12 cellular contexts compared by ENCODE assay signal in genomic region chr10:80473096-80473657, GRCh38. TPM values are rescaled to one million over a fixed set of nuclear protein-coding genes. Genes with fewer than 3 reads are reported as not detected.
DNase-seq lines count a peak whose midpoint lies in the region; ATAC-seq and TF ChIP-seq lines count a peak whose summit lies in the region.
"Had no signal": no experiment of that assay in that cellular context is flagged by ENCODE, and none has a peak within 500 bp of the region (broad histone marks: within the 10 kb centered on the region; RNA-seq: fewer than 3 reads in every experiment).

No MANE protein-coding gene starts in this region.

- DNase-seq in MCF 10A (ENCODE audit: unreplicated experiment) (no peak), left colon (no peak), NCI-H2171 treated with DMSO at 0.1 percent for 48 hours (lab: John Stamatoyannopoulos, UW) (no peak), AML-193 (lab: John Stamatoyannopoulos, UW) (no peak)
- DNase-seq: midbrain, NCI-H510A treated with DMSO at 0.1 percent for 48 hours had no signal

- H3K4me2 ChIP-seq in BLaER1 treated with 17β-estradiol and CSF1 and Interleukin-3, amounts not matched to agents 10 nM and 100 nM: peak overlapping the region; percentile 93 to 100 (median 99)

- intact Hi-C loops in MCF 10A (cut with micrococcal nuclease) (loop anchor here (2.0 kb wide), 1 partner anchor 18 kb away; the partner anchor contains the start of gene TSPAN14), left colon (cut with DNase I, micrococcal nuclease) (no loop called here)

- peak overlapping the region; percentile 57 to 98 (median 95) for H3K27ac Mint-ChIP-seq in IgD-negative memory B cell
- peak overlapping the region; percentile 99 for H3K27ac Mint-ChIP-seq in MCF 10A (ENCODE audit: low read depth, unreplicated experiment)

- ATAC-seq in HG02588 (IDR thresholded peaks at IDR 0.05; ENCODE audit: unreplicated experiment): no peak
- ATAC-seq in left colon: no peak

- no TSS peak for BruUV-seq in MCF 10A (replicated peaks; lab: Mats Ljungman, UMichigan)

- peaks cover 1 to 5% (median 4%) of the 10 kb centered on the region in 3 donors for H3K9me3 Mint-ChIP-seq in IgD-negative memory B cell
- peaks cover 10% of the 10 kb centered on the region for H3K9me3 Mint-ChIP-seq in MCF 10A (ENCODE audit: unreplicated experiment)

- POLR2A ChIA-PET in MCF 10A (lab: Yijun Ruan, JAX): interaction anchor here (0.7 to 11.9 kb wide), 8 partner anchors 14 to 86 kb away, joined by 3 to 205 read pairs (median 6); partner anchors contain the start of gene TSPAN14

- peaks cover 26 to 35% (median 31%) of the 10 kb centered on the region in 3 donors for H3K4me1 Mint-ChIP-seq in IgD-negative memory B cell
- H3K4me1 Mint-ChIP-seq in MCF 10A (ENCODE audit: insufficient read depth, unreplicated experiment): peaks cover 62% of the 10 kb centered on the region

- TF ChIP-seq CTCF in MCF 10A (IDR thresholded peaks at IDR 0.05; ENCODE audit: unreplicated experiment): no peak
- no peak for TF ChIP-seq CTCF in neutrophil (IDR thresholded peaks at IDR 0.05)

- peaks cover 70 to 100% (median 82%) of the 10 kb centered on the region in 10 experiments for H3K4me1 ChIP-seq in BLaER1 treated with 17β-estradiol and CSF1 and Interleukin-3, amounts not matched to agents 10 nM and 100 nM
- H3K4me1 ChIP-seq in neutrophil (ENCODE audit: control insufficient read depth in 1 of 2, insufficient read depth in 1 of 2, low read depth in 1 of 2, low read length in 1 of 2): peaks cover 23 to 43% of the 10 kb centered on the region in 2 experiments

- CTCF ChIA-PET in MCF 10A (lab: Yijun Ruan, JAX): interaction anchor here (0.9 to 33.7 kb wide), 6 partner anchors 12 to 190 kb away, joined by 3 to 923 read pairs (median 5); no protein-coding TSS in a partner anchor

- H3K27ac ChIP-seq in BLaER1 treated with 17β-estradiol and CSF1 and Interleukin-3, amounts not matched to agents 10 nM and 100 nM: peak overlapping the region; percentile 49 to 99 (median 65)
- H3K27ac ChIP-seq in neutrophil: peak overlapping the region; percentile 35
- H3K27ac ChIP-seq: tibial artery had no signal

- H3K36me3 Mint-ChIP-seq in IgD-negative memory B cell: peaks cover 10% of the 10 kb centered on the region
- peaks cover 38% of the 10 kb centered on the region for H3K36me3 Mint-ChIP-seq in MCF 10A (ENCODE audit: insufficient read depth, unreplicated experiment)

- peak overlapping the region in 3 of 4 donors; percentile 10 to 81 (median 33) for H3K4me3 Mint-ChIP-seq in IgD-negative memory B cell
- H3K4me3 Mint-ChIP-seq in MCF 10A (ENCODE audit: unreplicated experiment): peak overlapping the region; percentile 38

- H3K9me3 ChIP-seq in BLaER1 treated with 17β-estradiol and CSF1 and Interleukin-3, amounts not matched to agents 10 nM and 100 nM (replicated peaks in 1 of 11): peaks cover 0 to 38% (median 35%) of the 10 kb centered on the region in 11 experiments; a peak in 20 of 22 replicates
- H3K9me3 ChIP-seq in neutrophil: no peaks in the 10 kb centered on the region

- H3K27me3 Mint-ChIP-seq in IgD-negative memory B cell: peaks cover 2% of the 10 kb centered on the region
- no peaks in the 10 kb centered on the region for H3K27me3 Mint-ChIP-seq in MCF 10A (ENCODE audit: insufficient read depth, unreplicated experiment)

- peaks cover 87 to 100% (median 97%) of the 10 kb centered on the region in 11 experiments for H3K36me3 ChIP-seq in BLaER1 treated with 17β-estradiol and CSF1 and Interleukin-3, amounts not matched to agents 10 nM and 100 nM
- peaks cover 37% of the 10 kb centered on the region for H3K36me3 ChIP-seq in neutrophil

- H3K27me3 ChIP-seq in BLaER1 treated with 17β-estradiol and CSF1 and Interleukin-3, amounts not matched to agents 10 nM and 100 nM: no peaks in the 10 kb centered on the region
- no peaks in the 10 kb centered on the region for H3K27me3 ChIP-seq in neutrophil
- H3K27me3 ChIP-seq: tibial artery had no signal

- peaks cover 44 to 100% (median 94%) of the 10 kb centered on the region in 11 experiments for H4K20me1 ChIP-seq in BLaER1 treated with 17β-estradiol and CSF1 and Interleukin-3, amounts not matched to agents 10 nM and 100 nM

- peak overlapping the region in 5 of 10 experiments; percentile 12 to 34 (median 20); a peak in 5 of 20 replicates for H3K4me3 ChIP-seq in BLaER1 treated with 17β-estradiol and CSF1 and Interleukin-3, amounts not matched to agents 10 nM and 100 nM
- H3K4me3 ChIP-seq in neutrophil (ENCODE audit: low read depth in 1 of 2, low read length in 1 of 2): no peak overlapping the region
- H3K4me3 ChIP-seq: K562, tibial artery had no signal

- H3K9ac ChIP-seq in BLaER1 treated with 17β-estradiol and CSF1 and Interleukin-3, amounts not matched to agents 10 nM and 100 nM: peak overlapping the region; percentile 25 to 79 (median 54); a peak in 20 of 22 replicates

RNA-seq across cellular contexts. Expression of gene TSPAN14, which starts 19.1 kb away (rescaled TPM):
- polyA plus RNA-seq in IgD-negative memory B cell: 45.0 TPM
- total RNA-seq in MCF 10A (2022) (46.9 and 53.7 TPM in 2 replicates), left colon (10 to 100 TPM; 85.6 TPM)
